9 cellular contexts compared by ENCODE assay signal in the genomic region with DNA sequence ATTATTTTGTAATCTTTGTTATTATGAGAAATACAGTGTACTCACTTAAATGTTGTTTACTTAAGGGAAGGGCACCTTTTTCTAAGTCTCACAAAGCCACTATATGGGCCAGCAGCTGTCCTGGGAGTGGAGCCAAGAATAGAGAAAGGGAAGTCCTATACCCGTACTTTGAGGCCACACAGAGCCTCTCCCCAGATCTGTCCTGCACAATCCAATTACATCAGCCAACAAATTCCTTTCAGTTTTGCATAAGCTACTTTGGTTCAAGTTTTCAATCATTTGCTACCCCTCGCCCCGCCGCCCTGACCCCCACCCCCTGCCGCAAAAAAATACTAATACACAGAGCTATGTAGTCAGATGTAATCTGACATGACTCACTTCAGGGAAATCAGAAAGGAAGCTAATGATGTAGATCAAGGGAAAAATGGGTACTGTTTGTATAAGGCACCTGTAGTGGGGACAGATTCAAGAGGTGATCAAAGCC.
DNase-seq lines count a peak whose midpoint lies in the region; ATAC-seq, FAIRE-seq and TF ChIP-seq lines count a peak whose summit lies in the region.
"Had no signal": no experiment of that assay in that cellular context is flagged by ENCODE, and none has a peak within 500 bp of the region (broad histone marks: within the 10 kb centered on the region; RNA-seq: fewer than 3 reads in every experiment).

No MANE protein-coding gene starts in this region.

- DNase-seq in RCC 7860 (ENCODE audit: low spot score) (peak; percentile 89), fibroblast of mammary gland (ENCODE audit: low read depth) (peak; percentile 66), prostate gland (ENCODE audit: low spot score) (peak; percentile 60), GM10248 (ENCODE audit: extremely low spot score) (no peak)
- DNase-seq in activated CD4-positive, alpha-beta T cell treated with anti-CD3 and anti-CD28 coated beads, Interleukin-2, amount 50 U/mL, for 48 hours = no peak
- no peak for DNase-seq in central memory CD4-positive, alpha-beta T cell
- DNase-seq: NCI-H1048 had no signal

- H3K27me3 ChIP-seq in prostate gland (replicated peaks; ENCODE audit: insufficient read depth) = no peaks in the 10 kb centered on the region

- peak overlapping the region in 1 of 2 donors; percentile 11 for H3K27ac ChIP-seq in prostate gland

- TF ChIP-seq POLR2A in prostate gland (IDR thresholded peaks at IDR 0.05) = no peak

- TF ChIP-seq CTCF in fibroblast of mammary gland (conservative IDR thresholded peaks at IDR 0.05; ENCODE audit: control insufficient read depth, insufficient read depth, low read depth, low read length) (no peak), prostate gland (IDR thresholded peaks at IDR 0.05) (no peak), GM10248 (IDR thresholded peaks at IDR 0.05; ENCODE audit: control extremely low read depth, extremely low read depth, low read depth, missing control alignments) (no peak)

- H3K4me3 ChIP-seq in fibroblast of mammary gland (ENCODE audit: control insufficient read depth, low read depth, low read length) (no peak overlapping the region), prostate gland (no peak overlapping the region)

- WGBS in prostate gland = 22% methylated on average over 5 of the region's 5 CpGs

- no peak for ATAC-seq in GM18517 (IDR thresholded peaks at IDR 0.05; ENCODE audit: unreplicated experiment)

- H3K4me1 ChIP-seq in prostate gland (replicated peaks) = peaks cover 6% of the 10 kb centered on the region

- FAIRE-seq in RCC 7860 (lab: Jason Lieb, UNC) = peak; percentile 78

- intact Hi-C loops in prostate gland (cut with DNase I) = no loop called here

- H3K36me3 ChIP-seq in prostate gland = no peaks in the 10 kb centered on the region

- TF ChIP-seq RAD21 in Ishikawa (IDR thresholded peaks at IDR 0.05; ENCODE audit: low read depth) = no peak

- CTCF ChIA-PET in GM10248 (lab: Yijun Ruan, JAX) = interaction anchor here (2.1 kb wide), 1 partner anchor 10 kb away, joined by 6 read pairs; no protein-coding TSS in a partner anchor

- TF ChIP-seq EP300 in Ishikawa (IDR thresholded peaks at IDR 0.05; ENCODE audit: borderline replicate concordance) = no peak

- H3K9me3 ChIP-seq in prostate gland = no peaks in the 10 kb centered on the region

- POLR2A ChIA-PET in GM10248 (lab: Yijun Ruan, JAX) = no interaction called here

TF ChIP-seq in Ishikawa, 13 proteins besides CTCF, POLR2A, EP300 and RAD21:
- TF ChIP-seq TCF12 (IDR thresholded peaks at IDR 0.05; ENCODE audit: low read depth) (no peak), NFIC (IDR thresholded peaks at IDR 0.05) (0 out of 2 replicates have a peak, but pooled peaks have one; percentile 43)
TF ChIP-seq in Ishikawa: peak in this region for 1.

Comparison
In these comparisons a context has a peak if more than half of its experiments do, and no peak if none do; other contexts are left out.
1. DNase-seq: peak in RCC 7860 (single experiment), fibroblast of mammary gland (single experiment) and prostate gland (single experiment); none in activated CD4-positive, alpha-beta T cell treated with anti-CD3 and anti-CD28 coated beads, Interleukin-2, amount 50 U/mL, for 48 hours (0 of 2), central memory CD4-positive, alpha-beta T cell (single experiment) and GM10248 (single experiment).